In genomic region chr6:33164665-33165373, GRCh38 we compare ENCODE assay signal across 12 cellular contexts.
"Had no signal": no experiment of that assay in that cellular context is flagged by ENCODE, and none has a peak within 500 bp of the region (broad histone marks: within the 10 kb centered on the region; RNA-seq: fewer than 3 reads in every experiment).

No MANE protein-coding gene starts in this region.

- H3K4me3 ChIP-seq: gastroesophageal sphincter, thyroid gland had no signal

- DNase-seq: activated CD4-positive, alpha-beta T cell treated with anti-CD3 and anti-CD28 coated beads, Interleukin-2, amount 50 U/mL, for 1 hour; activated CD8-positive, alpha-beta memory T cell treated with anti-CD3 and anti-CD28 coated beads for 24 hours; activated naive CD4-positive, alpha-beta T cell treated with Interleukin-2 at 50 U/mL for 16 hours; dermis blood vessel endothelial cell; erythroblast; left colon; naive B cell; stimulated activated CD4-positive, alpha-beta T cell treated with anti-CD3 and anti-CD28 coated beads, Interleukin-4, amount 100 ng/mL, for 1 hour; stimulated activated naive B cell treated with anti-CD40 and anti-IgM and Interleukin-4, amounts not matched to agents 10 μg/mL and 1 μg/mL and 100 μg/mL, for 72 hours; thyroid gland had no signal

- H3K36me3 Mint-ChIP-seq: naive B cell; stimulated activated naive B cell treated with anti-CD40 and anti-IgM and Interleukin-4, amounts not matched to agents 10 μg/mL and 1 μg/mL and 100 μg/mL, for 72 hours had no signal

- H3K27ac ChIP-seq: gastroesophageal sphincter, thyroid gland had no signal

- H3K27me3 ChIP-seq: gastroesophageal sphincter, thyroid gland had no signal

- H3K36me3 ChIP-seq: gastroesophageal sphincter, thyroid gland had no signal

- H3K9me3 ChIP-seq: gastroesophageal sphincter, thyroid gland had no signal

- H3K9me3 Mint-ChIP-seq: naive B cell; stimulated activated naive B cell treated with anti-CD40 and anti-IgM and Interleukin-4, amounts not matched to agents 10 μg/mL and 1 μg/mL and 100 μg/mL, for 72 hours; T-helper 2 cell treated with Interferon-gamma antibody and Interleukin-4, amounts not matched to agents 5 μg/mL and 100 μg/mL, for 36 hours had no signal

- H3K4me3 Mint-ChIP-seq: stimulated activated naive B cell treated with anti-CD40 and anti-IgM and Interleukin-4, amounts not matched to agents 10 μg/mL and 1 μg/mL and 100 μg/mL, for 72 hours; T-helper 2 cell treated with Interferon-gamma antibody and Interleukin-4, amounts not matched to agents 5 μg/mL and 100 μg/mL, for 36 hours had no signal

- ATAC-seq: gastroesophageal sphincter; left colon; stimulated activated naive B cell treated with anti-CD40 and anti-IgM and Interleukin-4, amounts not matched to agents 10 μg/mL and 1 μg/mL and 100 μg/mL, for 72 hours had no signal

- H3K27ac Mint-ChIP-seq: T-helper 2 cell treated with Interferon-gamma antibody and Interleukin-4, amounts not matched to agents 5 μg/mL and 100 μg/mL, for 36 hours had no signal
